ENCODE assay signal across 1 cellular context in genomic region chr1:156667968-156668709, GRCh38.
A peak's percentile ranks its signal among the peaks of the same experiment; 100 is the strongest.
TF ChIP-seq lines count a peak whose summit lies in the region.

No MANE protein-coding gene starts in this region.

TF ChIP-seq in endothelial cell of umbilical vein, 7 proteins besides CTCF, POLR2A, EP300 and RAD21:
- TF ChIP-seq POLR2AphosphoS5 (IDR thresholded peaks at IDR 0.05; ENCODE audit: insufficient read depth, low read depth, low read length): peak; percentile 35
- TF ChIP-seq MYC (IDR thresholded peaks at IDR 0.05; ENCODE audit: low read depth, low read length): no peak
- TF ChIP-seq JUN (IDR thresholded peaks at IDR 0.05; ENCODE audit: borderline replicate concordance, insufficient read depth, insufficient read length, low read depth): no peak
TF ChIP-seq in endothelial cell of umbilical vein: peak in this region for 1.
